Comparison of ENCODE assay signal across 8 cellular contexts in genomic region chr7:32890010-32890552, GRCh38. TPM values are rescaled to one million over a fixed set of nuclear protein-coding genes. Genes with fewer than 3 reads are reported as not detected.
A peak's percentile ranks its signal among the peaks of the same experiment; 100 is the strongest.
DNase-seq lines count a peak whose midpoint lies in the region; ATAC-seq, FAIRE-seq and TF ChIP-seq lines count a peak whose summit lies in the region.

No MANE protein-coding gene starts in this region.

- no CpG with 5 or more reads among the region's 7 CpGs for WGBS in iPS DF 6.9 (ENCODE audit: insufficient coverage, insufficient read length)
- WGBS in small intestine, 3 donors: 0 to 1% (median 1%) methylated on average over 7 of the region's 7 CpGs

- H3K36me3 ChIP-seq in iPS DF 6.9 (ENCODE audit: control insufficient read depth, insufficient read depth, low read length) (no peaks in the 10 kb centered on the region), small intestine (ENCODE audit: control insufficient read depth in 2 of 2, insufficient read depth in 2 of 2, low read length in 2 of 2) (no peaks in the 10 kb centered on the region)

- no peak for ATAC-seq in CD4-positive, alpha-beta T cell (ENCODE audit: poor library complexity)
- no peak for ATAC-seq in activated naive CD4-positive, alpha-beta T cell treated with anti-CD3 and anti-CD28 coated beads, Interleukin-2, amount 50 U/mL, for 72 hours
- no peak for ATAC-seq in GM18870 (IDR thresholded peaks at IDR 0.05; ENCODE audit: unreplicated experiment)

- CTCF ChIA-PET in CD4-positive, alpha-beta T cell (lab: Charles Lee): interaction anchor here (1.0 to 3.5 kb wide), 6 partner anchors 11 to 218 kb away, joined by 3 to 11 read pairs (median 8); partner anchors contain the start of gene RP9

- peaks cover 37% of the 10 kb centered on the region for H3K36me3 Mint-ChIP-seq in CD4-positive, alpha-beta T cell (ENCODE audit: low read depth)
- peaks cover 23% of the 10 kb centered on the region in 2 donors for H3K36me3 Mint-ChIP-seq in activated naive CD4-positive, alpha-beta T cell treated with anti-CD3 and anti-CD28 coated beads, Interleukin-2, amount 50 U/mL, for 72 hours

- no peaks in the 10 kb centered on the region for H3K27me3 Mint-ChIP-seq in CD4-positive, alpha-beta T cell

- H3K4me3 Mint-ChIP-seq in CD4-positive, alpha-beta T cell: peak overlapping the region; percentile 96

- H3K9me3 ChIP-seq in CD4-positive, alpha-beta T cell (ENCODE audit: control insufficient read depth, low read length): no peaks in the 10 kb centered on the region
- no peaks in the 10 kb centered on the region for H3K9me3 ChIP-seq in iPS DF 6.9 (ENCODE audit: control insufficient read depth, insufficient read depth, low read length)
- no peaks in the 10 kb centered on the region for H3K9me3 ChIP-seq in small intestine (ENCODE audit: control insufficient read depth, low read depth)

- H3K4me1 ChIP-seq in iPS DF 6.9 (ENCODE audit: control insufficient read depth, insufficient read depth, low read length): no peaks in the 10 kb centered on the region; the same call in 1 of the 2 replicates
- H3K4me1 ChIP-seq in small intestine (ENCODE audit: control insufficient read depth in 2 of 2, insufficient read depth in 1 of 2, low read depth in 1 of 2, low read length in 1 of 2): peaks cover 0 to 10% of the 10 kb centered on the region in 2 donors

- H3K27ac ChIP-seq in CD4-positive, alpha-beta T cell (ENCODE audit: low read depth, low read length): peak overlapping the region; percentile 96
- H3K27ac ChIP-seq in iPS DF 6.9 (ENCODE audit: low read length) (no peak overlapping the region), small intestine (ENCODE audit: low read depth in 1 of 2, low read length in 1 of 2) (peak overlapping the region; percentile 100)

- peak overlapping the region; percentile 100; the same call in 1 of the 2 replicates for H3K4me3 ChIP-seq in iPS DF 6.9 (ENCODE audit: low read length)
- peak overlapping the region; percentile 93 to 100 for H3K4me3 ChIP-seq in small intestine (ENCODE audit: low read depth in 1 of 2, low read length in 2 of 2)

- FAIRE-seq in small intestine (lab: Jason Lieb, UNC): no peak

- peaks cover 74% of the 10 kb centered on the region for H3K4me1 Mint-ChIP-seq in CD4-positive, alpha-beta T cell (ENCODE audit: low read depth)

- H3K27me3 ChIP-seq in CD4-positive, alpha-beta T cell (ENCODE audit: control insufficient read depth, insufficient read depth, low read length): no peaks in the 10 kb centered on the region
- H3K27me3 ChIP-seq in iPS DF 6.9 (ENCODE audit: control insufficient read depth, insufficient read depth, low read length) (no peaks in the 10 kb centered on the region), small intestine (ENCODE audit: control insufficient read depth in 2 of 2, insufficient read depth in 2 of 2, low read length in 2 of 2) (no peaks in the 10 kb centered on the region)

- peak overlapping the region; percentile 100 for H3K27ac Mint-ChIP-seq in CD4-positive, alpha-beta T cell
- H3K27ac Mint-ChIP-seq in activated naive CD4-positive, alpha-beta T cell treated with anti-CD3 and anti-CD28 coated beads, Interleukin-2, amount 50 U/mL, for 72 hours: peak overlapping the region; percentile 99

- DNase-seq in CD4-positive, alpha-beta T cell: no peak
- peak; percentile 55 for DNase-seq in HT-29 (ENCODE audit: low spot score)
- DNase-seq in activated naive CD4-positive, alpha-beta T cell treated with anti-CD3 and anti-CD28 coated beads, Interleukin-2, amount 50 U/mL, for 72 hours (ENCODE audit: low spot score in 2 of 2): no peak
- no peak for DNase-seq in iPS DF 6.9 (ENCODE audit: low read depth, low spot score)
- no peak for DNase-seq in small intestine
- no peak for DNase-seq in stimulated activated naive CD4-positive, alpha-beta T cell treated with Interleukin-2 at 50 U/mL for 16 hours (lab: John Stamatoyannopoulos, UW)
- DNase-seq in D341Med (ENCODE audit: low spot score): no peak

- intact Hi-C loops in CD4-positive, alpha-beta T cell (cut with DNase I, micrococcal nuclease): loop anchor here (2.0 to 5.0 kb wide), 7 partner anchors 13 to 398 kb away; partner anchors contain the start of genes LSM5 (in 2 of the 2), NT5C3A (in 2 of the 2), BBS9 (in 1 of the 2) and RP9 (in 1 of the 2)

- POLR2A ChIA-PET in CD4-positive, alpha-beta T cell (lab: Charles Lee): interaction anchor here (0.7 to 6.3 kb wide), 18 partner anchors 10 to 402 kb away, joined by 3 to 113 read pairs (median 10); partner anchors contain the start of genes AVL9, LSM5, NT5C3A and RP9

- H3K9me3 Mint-ChIP-seq in CD4-positive, alpha-beta T cell: no peaks in the 10 kb centered on the region
- H3K9me3 Mint-ChIP-seq in activated naive CD4-positive, alpha-beta T cell treated with anti-CD3 and anti-CD28 coated beads, Interleukin-2, amount 50 U/mL, for 72 hours: peaks cover 0 to 5% of the 10 kb centered on the region in 2 donors

- no peak for TF ChIP-seq CTCF in CD4-positive, alpha-beta T cell (IDR thresholded peaks at IDR 0.05)

RNA-seq across cellular contexts. Expression of gene KBTBD2, which starts 1.5 kb away (rescaled TPM):
- total RNA-seq in CD4-positive, alpha-beta T cell: 10 to 100 TPM; 92.3 to 93.9 TPM
- 29.1 and 36.1 TPM in 2 replicates for total RNA-seq in HT-29 (2014; rRNA removed; shearing (Covaris generic))
- 10 to 100 TPM; 35.7 to 49.5 TPM for total RNA-seq in activated naive CD4-positive, alpha-beta T cell treated with anti-CD3 and anti-CD28 coated beads, Interleukin-2, amount 50 U/mL, for 72 hours
- 10 to 100 TPM; 10.8 to 15.0 (median 13.9) TPM for polyA plus RNA-seq in small intestine
